16 cellular contexts compared by ENCODE assay signal in the genomic region with DNA sequence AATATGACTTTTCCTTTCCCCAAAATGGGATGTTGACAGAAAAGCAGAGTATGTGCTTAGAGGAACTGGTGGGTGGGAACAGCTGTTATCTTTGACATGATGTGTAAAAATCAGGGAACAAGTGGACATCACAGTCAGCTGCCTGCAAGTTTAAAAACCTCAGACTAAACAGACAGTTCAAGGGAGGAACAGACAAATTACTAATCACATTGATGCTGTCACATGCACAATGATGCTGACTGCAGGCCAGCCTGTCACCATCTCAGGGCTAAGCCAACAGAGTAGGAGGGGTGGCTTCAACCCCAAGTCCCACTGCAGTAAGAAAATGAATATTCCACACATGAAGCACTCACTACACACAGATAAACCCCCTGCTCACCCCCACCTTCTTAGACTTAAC. TPM values are rescaled to one million over a fixed set of nuclear protein-coding genes. Genes with fewer than 3 reads are reported as not detected.
DNase-seq lines count a peak whose midpoint lies in the region; ATAC-seq, FAIRE-seq and TF ChIP-seq lines count a peak whose summit lies in the region.
"Had no signal": no experiment of that assay in that cellular context is flagged by ENCODE, and none has a peak within 500 bp of the region (broad histone marks: within the 10 kb centered on the region; RNA-seq: fewer than 3 reads in every experiment).

No MANE protein-coding gene starts in this region.

- DNase-seq in breast epithelium (ENCODE audit: low spot score in 2 of 2) = no peak
- DNase-seq in mammary epithelial cell = no peak
- DNase-seq in dorsolateral prefrontal cortex = peak in 4 of 10 donors; percentile 10 to 48 (median 34)
- no peak for DNase-seq in psoas muscle
- DNase-seq in urothelium cell line (ENCODE audit: low spot score) = no peak
- no peak for DNase-seq in GM10248 (ENCODE audit: extremely low spot score)
- no peak for DNase-seq in NCI-H1930 (lab: John Stamatoyannopoulos, UW)
- DNase-seq: activated CD4-positive, alpha-beta T cell treated with anti-CD3 and anti-CD28 coated beads for 1 hour; erythroblast; left colon; NCI-H1436; SIG-M5; thyroid gland had no signal

- FAIRE-seq in urothelium cell line (lab: Jason Lieb, UNC) = peak; percentile 55
- FAIRE-seq: H54 had no signal

- H3K4me1 ChIP-seq in breast epithelium (no peaks in the 10 kb centered on the region), mammary epithelial cell (ENCODE audit: insufficient read depth, low read length) (no peaks in the 10 kb centered on the region), psoas muscle (peaks cover 31% of the 10 kb centered on the region)
- H3K4me1 ChIP-seq: Caco-2, thyroid gland had no signal

- no peak overlapping the region for H3K9ac ChIP-seq in mammary epithelial cell (ENCODE audit: insufficient read depth, low read length)

- no peak overlapping the region for H3K4me3 ChIP-seq in breast epithelium
- no peak overlapping the region for H3K4me3 ChIP-seq in mammary epithelial cell (replicated peaks in 1 of 3; ENCODE audit: insufficient read depth in 1 of 3, low read depth in 2 of 3, low read length in 3 of 3)
- H3K4me3 ChIP-seq in dorsolateral prefrontal cortex = no peak overlapping the region
- no peak overlapping the region for H3K4me3 ChIP-seq in psoas muscle
- H3K4me3 ChIP-seq: thyroid gland had no signal

- in situ Hi-C loops in mammary epithelial cell (cut with MboI; ENCODE audit: low sequenced_read_pairs in 2 of 2) = no loop called here

- POLR2A ChIA-PET in GM10248 (lab: Yijun Ruan, JAX) = no interaction called here

- CTCF ChIA-PET in mammary epithelial cell (lab: Charles Lee; ENCODE audit: low non-redundant PET) (no interaction called here), GM10248 (lab: Yijun Ruan, JAX) (interaction anchor here (0.9 to 1.9 kb wide), 2 partner anchors 13 to 14 kb away, joined by 3 to 6 read pairs; no protein-coding TSS in a partner anchor)

- no peaks in the 10 kb centered on the region for H4K20me1 ChIP-seq in mammary epithelial cell (ENCODE audit: insufficient read depth, low read length)

- TF ChIP-seq CTCF in breast epithelium (IDR thresholded peaks at IDR 0.05) (no peak), mammary epithelial cell (conservative IDR thresholded peaks at IDR 0.05 in 1 of 2, IDR thresholded peaks at IDR 0.05 in 1 of 2; ENCODE audit: extremely low read depth in 1 of 2, insufficient read depth in 1 of 2, low read depth in 1 of 2, low read length in 2 of 2) (no peak), dorsolateral prefrontal cortex (IDR thresholded peaks at IDR 0.05 in 54 of 56, conservative IDR thresholded peaks at IDR 0.05 in 2 of 56; ENCODE audit: low read depth in 1 of 56, partially characterized antibody in 56 of 56) (no peak), psoas muscle (IDR thresholded peaks at IDR 0.05) (no peak), GM10248 (IDR thresholded peaks at IDR 0.05; ENCODE audit: control extremely low read depth, extremely low read depth, low read depth, missing control alignments) (no peak)

- intact Hi-C loops in breast epithelium (cut with DNase I; ENCODE audit: low total_unique reads) = no loop called here
- intact Hi-C loops in mammary epithelial cell (cut with micrococcal nuclease) = no loop called here
- intact Hi-C loops in dorsolateral prefrontal cortex (cut with DNase I) = no loop called here
- intact Hi-C loops in psoas muscle (cut with DNase I) = loop anchor here in 1 of 2 donors (5.0 kb wide), 1 partner anchor 40 kb away; a partner anchor contains a TSS

- no peak for TF ChIP-seq POLR2A in breast epithelium (IDR thresholded peaks at IDR 0.05)

- no TSS peak for BruUV-seq in mammary epithelial cell (replicated peaks; lab: Mats Ljungman, UMichigan)

- H3K4me2 ChIP-seq in mammary epithelial cell (ENCODE audit: insufficient read depth, low read depth, low read length) = no peak overlapping the region

- no peaks in the 10 kb centered on the region for H3K36me3 ChIP-seq in breast epithelium
- H3K36me3 ChIP-seq in mammary epithelial cell (ENCODE audit: insufficient read depth, low read length) = peaks cover 43% of the 10 kb centered on the region
- H3K36me3 ChIP-seq in psoas muscle (ENCODE audit: insufficient read depth in 1 of 2, low read depth in 1 of 2) = peaks cover 6 to 63% of the 10 kb centered on the region in 2 donors

- no peaks in the 10 kb centered on the region for H3K27me3 ChIP-seq in breast epithelium
- no peaks in the 10 kb centered on the region for H3K27me3 ChIP-seq in mammary epithelial cell (ENCODE audit: insufficient read depth, low read length)
- no peaks in the 10 kb centered on the region for H3K27me3 ChIP-seq in dorsolateral prefrontal cortex
- no peaks in the 10 kb centered on the region for H3K27me3 ChIP-seq in psoas muscle (ENCODE audit: insufficient read depth in 3 of 3, low read length in 2 of 3)
- H3K27me3 ChIP-seq: thyroid gland had no signal

- H3K79me2 ChIP-seq in mammary epithelial cell (ENCODE audit: insufficient read depth, low read length) = no peaks in the 10 kb centered on the region

- H3K9me3 ChIP-seq in breast epithelium = no peaks in the 10 kb centered on the region
- no peaks in the 10 kb centered on the region for H3K9me3 ChIP-seq in mammary epithelial cell (replicated peaks; ENCODE audit: insufficient read depth, low read length)
- no peaks in the 10 kb centered on the region for H3K9me3 ChIP-seq in psoas muscle
- H3K9me3 ChIP-seq: Caco-2, thyroid gland had no signal

- ATAC-seq in psoas muscle (no peak), GM21723 (IDR thresholded peaks at IDR 0.05; ENCODE audit: unreplicated experiment) (no peak)
- ATAC-seq: left colon had no signal

- H3K27ac ChIP-seq in breast epithelium = peak overlapping the region; percentile 21 to 72
- H3K27ac ChIP-seq in mammary epithelial cell (ENCODE audit: insufficient read depth, low read depth, low read length) = no peak overlapping the region
- peak overlapping the region in 56 of 59 donors; percentile 30 to 95 (median 82) for H3K27ac ChIP-seq in dorsolateral prefrontal cortex
- H3K27ac ChIP-seq in psoas muscle = peak overlapping the region; percentile 83
- H3K27ac ChIP-seq: thyroid gland had no signal

- no peak overlapping the region for H2AFZ ChIP-seq in mammary epithelial cell (ENCODE audit: low read depth, low read length)

- dilution Hi-C loops in mammary epithelial cell (cut with HindIII; ENCODE audit: low sequenced_read_pairs) = no loop called here

RNA-seq across cellular contexts. Expression of a gene that starts 38.2 kb away (rescaled TPM):
- total RNA-seq in breast epithelium (10 to 100 TPM; 21.8 to 32.1 (median 29.8) TPM), mammary epithelial cell (10 to 100 TPM; 28.5 to 47.0 TPM), dorsolateral prefrontal cortex (10 to 100 TPM; 28.4 to 75.5 (median 43.4) TPM), psoas muscle (10 to 100 TPM; 31.5 to 46.3 (median 44.2) TPM)
- polyA plus RNA-seq in mammary epithelial cell (20.7 TPM), psoas muscle (10 to 100 TPM; 14.4 to 18.7 (median 18.1) TPM)
- 51.9 TPM for polyA minus RNA-seq in mammary epithelial cell

RNA-seq across cellular contexts. Expression of a gene that starts 39.6 kb away (rescaled TPM):
- total RNA-seq in breast epithelium (10 to 100 TPM; 25.6 to 36.7 (median 29.6) TPM), mammary epithelial cell (10 to 100 TPM; 30.6 to 31.7 TPM), dorsolateral prefrontal cortex (10 to 100 TPM; 13.2 to 29.5 (median 19.8) TPM), psoas muscle (10 to 100 TPM; 18.0 to 27.1 (median 23.3) TPM)
- polyA plus RNA-seq in mammary epithelial cell (38.5 TPM), psoas muscle (10 to 100 TPM; 15.8 to 38.0 (median 18.1) TPM)
- 91.8 TPM for polyA minus RNA-seq in mammary epithelial cell
